ENCODE assay signal across 1 cellular context in genomic region chr5:149441986-149442385, GRCh38.
TF ChIP-seq lines count a peak whose summit lies in the region.

No MANE protein-coding gene starts in this region.

TF ChIP-seq in H1, 55 proteins besides CTCF, POLR2A, EP300 and RAD21 (continued from another document):
- TF ChIP-seq GABPA (IDR thresholded peaks at IDR 0.05; ENCODE audit: borderline replicate concordance, insufficient read depth, low read length) (no peak), TAF7 (optimal IDR thresholded peaks at IDR 0.05; ENCODE audit: borderline replicate concordance, low read depth, low read length) (no peak), SAP30 (IDR thresholded peaks at IDR 0.05; ENCODE audit: insufficient read depth, insufficient replicate concordance, low read length) (no peak), CEBPB (IDR thresholded peaks at IDR 0.05; ENCODE audit: low read depth, low read length) (no peak), SUZ12 (IDR thresholded peaks at IDR 0.05; ENCODE audit: low read length) (no peak), YY1 (IDR thresholded peaks at IDR 0.05; ENCODE audit: low read depth, low read length) (no peak), KDM4A (IDR thresholded peaks at IDR 0.05; ENCODE audit: low read depth, low read length, severe bottlenecking) (no peak), USF2 (IDR thresholded peaks at IDR 0.05; ENCODE audit: low read length) (no peak), KDM5A (IDR thresholded peaks at IDR 0.05; ENCODE audit: low read length) (no peak), BRCA1 (IDR thresholded peaks at IDR 0.05; ENCODE audit: low read depth, low read length) (no peak), RBBP5 (IDR thresholded peaks at IDR 0.05; ENCODE audit: borderline replicate concordance, low read depth, low read length) (no peak), FOSL1 (IDR thresholded peaks at IDR 0.05; ENCODE audit: insufficient read depth, low read depth, low read length) (no peak)
- TF ChIP-seq, protein P1, sequence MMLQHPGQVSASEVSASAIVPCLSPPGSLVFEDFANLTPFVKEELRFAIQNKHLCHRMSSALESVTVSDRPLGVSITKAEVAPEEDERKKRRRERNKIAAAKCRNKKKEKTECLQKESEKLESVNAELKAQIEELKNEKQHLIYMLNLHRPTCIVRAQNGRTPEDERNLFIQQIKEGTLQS (IDR thresholded peaks at IDR 0.05; ENCODE audit: insufficient read depth, low read depth, low read length), result no peak
- TF ChIP-seq, protein P2, sequence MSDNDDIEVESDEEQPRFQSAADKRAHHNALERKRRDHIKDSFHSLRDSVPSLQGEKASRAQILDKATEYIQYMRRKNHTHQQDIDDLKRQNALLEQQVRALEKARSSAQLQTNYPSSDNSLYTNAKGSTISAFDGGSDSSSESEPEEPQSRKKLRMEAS (IDR thresholded peaks at IDR 0.05), result no peak
